Comparison of ENCODE assay signal across 9 cellular contexts in genomic region chr15:69557340-69558137, GRCh38.
DNase-seq lines count a peak whose midpoint lies in the region; ATAC-seq and TF ChIP-seq lines count a peak whose summit lies in the region.
"Had no signal": no experiment of that assay in that cellular context is flagged by ENCODE, and none has a peak within 500 bp of the region (broad histone marks: within the 10 kb centered on the region; RNA-seq: fewer than 3 reads in every experiment).

No MANE protein-coding gene starts in this region.

- H3K4me3 Mint-ChIP-seq in HFFc6 = peak overlapping the region; percentile 75
- no peak overlapping the region for H3K4me3 Mint-ChIP-seq in osteocyte (ENCODE audit: unreplicated experiment)
- H3K4me3 Mint-ChIP-seq: activated naive CD8-positive, alpha-beta T cell treated with anti-CD3 and anti-CD28 coated beads, Interleukin-2, amount 10 ng/mL, durations not matched to agents 7 days and 5 days had no signal

- no peak for TF ChIP-seq CTCF in HFFc6 (IDR thresholded peaks at IDR 0.05)
- no peak for TF ChIP-seq CTCF in WERI-Rb-1 (IDR thresholded peaks at IDR 0.05; ENCODE audit: low read depth, low read length)
- TF ChIP-seq CTCF in osteocyte (IDR thresholded peaks at IDR 0.05) = no peak

- no peaks in the 10 kb centered on the region for H3K36me3 ChIP-seq in WERI-Rb-1

- ATAC-seq in HG03139 (IDR thresholded peaks at IDR 0.05; ENCODE audit: unreplicated experiment) (no peak), HG03460 (IDR thresholded peaks at IDR 0.05; ENCODE audit: unreplicated experiment) (no peak)

- no peak overlapping the region for H3K4me3 ChIP-seq in WERI-Rb-1 (ENCODE audit: low read depth, low read length)

- H3K27ac Mint-ChIP-seq in HFFc6 = peak overlapping the region; percentile 84
- H3K27ac Mint-ChIP-seq in osteocyte (ENCODE audit: unreplicated experiment) = no peak overlapping the region
- H3K27ac Mint-ChIP-seq: activated naive CD8-positive, alpha-beta T cell treated with anti-CD3 and anti-CD28 coated beads, Interleukin-2, amount 10 ng/mL, durations not matched to agents 7 days and 5 days had no signal

- H3K27me3 ChIP-seq in WERI-Rb-1 (ENCODE audit: insufficient read depth, low read depth, severe bottlenecking) = no peaks in the 10 kb centered on the region

- peaks cover 21% of the 10 kb centered on the region for H3K27me3 Mint-ChIP-seq in HFFc6 (ENCODE audit: insufficient read depth)
- H3K27me3 Mint-ChIP-seq in osteocyte (ENCODE audit: unreplicated experiment) = peaks cover 44% of the 10 kb centered on the region

- no peaks in the 10 kb centered on the region for H3K9me3 ChIP-seq in WERI-Rb-1 (ENCODE audit: severe bottlenecking)

- H3K4me1 Mint-ChIP-seq in HFFc6 (ENCODE audit: low read depth) = peaks cover 30% of the 10 kb centered on the region
- peaks cover 12% of the 10 kb centered on the region for H3K4me1 Mint-ChIP-seq in osteocyte (ENCODE audit: unreplicated experiment)
- H3K4me1 Mint-ChIP-seq: activated naive CD8-positive, alpha-beta T cell treated with anti-CD3 and anti-CD28 coated beads, Interleukin-2, amount 10 ng/mL, durations not matched to agents 7 days and 5 days had no signal

- DNase-seq in A172 (ENCODE audit: low spot score) = peak; percentile 95
- peak; percentile 96 for DNase-seq in HFFc6
- peak; percentile 66 for DNase-seq in WERI-Rb-1
- DNase-seq in kidney glomerular epithelial cell (lab: John Stamatoyannopoulos, UW) = peak; percentile 98
- DNase-seq in activated gamma-delta T cell treated with Interleukin-2 at 50 U/mL for 16 hours = no peak
- no peak for DNase-seq in osteocyte (ENCODE audit: extremely low spot score, unreplicated experiment)
- DNase-seq: activated naive CD8-positive, alpha-beta T cell treated with anti-CD3 and anti-CD28 coated beads, Interleukin-2, amount 10 ng/mL, durations not matched to agents 7 days and 5 days had no signal

- peaks cover 1% of the 10 kb centered on the region; the same call in 1 of the 2 replicates for H3K36me3 Mint-ChIP-seq in HFFc6 (ENCODE audit: low read depth)
- no peaks in the 10 kb centered on the region for H3K36me3 Mint-ChIP-seq in osteocyte (ENCODE audit: unreplicated experiment)
- H3K36me3 Mint-ChIP-seq: activated naive CD8-positive, alpha-beta T cell treated with anti-CD3 and anti-CD28 coated beads, Interleukin-2, amount 10 ng/mL, durations not matched to agents 7 days and 5 days had no signal

- no peak overlapping the region for H3K27ac ChIP-seq in WERI-Rb-1

- H3K9me3 Mint-ChIP-seq in HFFc6 = no peaks in the 10 kb centered on the region; the same call in 1 of the 2 replicates
- no peaks in the 10 kb centered on the region for H3K9me3 Mint-ChIP-seq in osteocyte (ENCODE audit: unreplicated experiment)

Comparison
In these comparisons a context has a peak if more than half of its experiments do, and no peak if none do; other contexts are left out.
1. DNase-seq: peak in A172 (single experiment), HFFc6 (single experiment), WERI-Rb-1 (single experiment) and kidney glomerular epithelial cell (single experiment); none in activated gamma-delta T cell treated with Interleukin-2 at 50 U/mL for 16 hours (single experiment) and osteocyte (single experiment).